14 cellular contexts compared by ENCODE assay signal in genomic region chr2:453132-453531, GRCh38.
"Had no signal": no experiment of that assay in that cellular context is flagged by ENCODE, and none has a peak within 500 bp of the region (broad histone marks: within the 10 kb centered on the region; RNA-seq: fewer than 3 reads in every experiment).

No MANE protein-coding gene starts in this region.

- H3K27me3 ChIP-seq: adrenal gland, cardiac muscle cell, right lobe of liver had no signal

- H3K4me1 ChIP-seq: adrenal gland, gastroesophageal sphincter, right lobe of liver had no signal

- H3K27ac Mint-ChIP-seq: activated CD4-positive, alpha-beta T cell treated with anti-CD3 and anti-CD28 coated beads, Interleukin-2, amount 10 ng/mL, durations not matched to agents 24 days and 14 days; natural killer cell treated with Interleukin-12 subunit alpha and Interleukin-12 subunit beta and Interleukin-15 and Interleukin-18, amount 100 ng/mL, for 72 hours; progenitor cell of endocrine pancreas; T-helper 2 cell treated with Interferon-gamma antibody and Interleukin-4, amounts not matched to agents 5 μg/mL and 100 μg/mL, for 36 hours had no signal

- H3K27ac ChIP-seq: adrenal gland, cardiac muscle cell, gastroesophageal sphincter, right lobe of liver had no signal

- H3K4me3 ChIP-seq: adrenal gland, cardiac muscle cell, gastroesophageal sphincter, right lobe of liver, smooth muscle cell had no signal

- H3K36me3 ChIP-seq: adrenal gland, cardiac muscle cell, gastroesophageal sphincter, right lobe of liver had no signal

- H3K9me3 Mint-ChIP-seq: activated CD4-positive, alpha-beta T cell treated with anti-CD3 and anti-CD28 coated beads, Interleukin-2, amount 10 ng/mL, durations not matched to agents 24 days and 14 days; natural killer cell treated with Interleukin-12 subunit alpha and Interleukin-12 subunit beta and Interleukin-15 and Interleukin-18, amount 100 ng/mL, for 72 hours; T-helper 2 cell treated with Interferon-gamma antibody and Interleukin-4, amounts not matched to agents 5 μg/mL and 100 μg/mL, for 36 hours had no signal

- FAIRE-seq: kidney had no signal

- DNase-seq: activated CD4-positive, alpha-beta T cell treated with anti-CD3 and anti-CD28 coated beads, Interleukin-2, amount 10 ng/mL, durations not matched to agents 24 days and 14 days; activated CD4-positive, CD25-positive, alpha-beta regulatory T cell; activated CD8-positive, alpha-beta memory T cell treated with anti-CD3 and anti-CD28 coated beads for 24 hours; activated naive CD4-positive, alpha-beta T cell treated with Interleukin-2 at 50 U/mL for 16 hours; adrenal gland; kidney; occipital lobe; right lobe of liver had no signal

- ATAC-seq: gastroesophageal sphincter; natural killer cell treated with Interleukin-12 subunit alpha and Interleukin-12 subunit beta and Interleukin-15 and Interleukin-18, amount 100 ng/mL, for 72 hours; right lobe of liver had no signal

- H3K9me3 ChIP-seq: adrenal gland, gastroesophageal sphincter, right lobe of liver had no signal

- H3K27me3 Mint-ChIP-seq: natural killer cell treated with Interleukin-12 subunit alpha and Interleukin-12 subunit beta and Interleukin-15 and Interleukin-18, amount 100 ng/mL, for 72 hours had no signal

- H3K36me3 Mint-ChIP-seq: natural killer cell treated with Interleukin-12 subunit alpha and Interleukin-12 subunit beta and Interleukin-15 and Interleukin-18, amount 100 ng/mL, for 72 hours had no signal

- H3K4me2 ChIP-seq: smooth muscle cell had no signal

- H3K4me3 Mint-ChIP-seq: activated CD4-positive, alpha-beta T cell treated with anti-CD3 and anti-CD28 coated beads, Interleukin-2, amount 10 ng/mL, durations not matched to agents 24 days and 14 days; natural killer cell treated with Interleukin-12 subunit alpha and Interleukin-12 subunit beta and Interleukin-15 and Interleukin-18, amount 100 ng/mL, for 72 hours; T-helper 2 cell treated with Interferon-gamma antibody and Interleukin-4, amounts not matched to agents 5 μg/mL and 100 μg/mL, for 36 hours had no signal
